ENCODE assay signal across 8 cellular contexts in genomic region chr4:145299380-145300076, GRCh38.
DNase-seq lines count a peak whose midpoint lies in the region; ATAC-seq and TF ChIP-seq lines count a peak whose summit lies in the region.

No MANE protein-coding gene starts in this region.

- H3K9me3 Mint-ChIP-seq in activated naive CD4-positive, alpha-beta T cell treated with anti-CD3 and anti-CD28 coated beads, Interleukin-2, amount 50 U/mL, for 24 hours: no peaks in the 10 kb centered on the region
- no peaks in the 10 kb centered on the region for H3K9me3 Mint-ChIP-seq in Calu3 (ENCODE audit: low read depth, unreplicated experiment)

- intact Hi-C loops in Calu3 (cut with micrococcal nuclease; ENCODE audit: unreplicated experiment): no loop called here

- no TSS peak for BruUV-seq in Calu3 (replicated peaks; lab: Mats Ljungman, UMichigan)

- no peak for TF ChIP-seq CTCF in Calu3 (IDR thresholded peaks at IDR 0.05; ENCODE audit: unreplicated experiment)

- DNase-seq in GM03348 (ENCODE audit: low spot score) (peak; percentile 71), MV-4-11 (lab: John Stamatoyannopoulos, UW) (peak; percentile 30), smooth muscle cell of the brain vasculature (ENCODE audit: low read depth, low spot score) (peak; percentile 12), NCI-H526 (lab: John Stamatoyannopoulos, UW) (no peak), Calu3 (no peak), NCI-H1930 (lab: John Stamatoyannopoulos, UW) (no peak)

- no peaks in the 10 kb centered on the region for H3K36me3 Mint-ChIP-seq in activated naive CD4-positive, alpha-beta T cell treated with anti-CD3 and anti-CD28 coated beads, Interleukin-2, amount 50 U/mL, for 24 hours
- no peaks in the 10 kb centered on the region for H3K36me3 Mint-ChIP-seq in Calu3 (ENCODE audit: insufficient read depth, unreplicated experiment)

- H3K4me3 Mint-ChIP-seq in activated naive CD4-positive, alpha-beta T cell treated with anti-CD3 and anti-CD28 coated beads, Interleukin-2, amount 50 U/mL, for 24 hours: peak overlapping the region; percentile 13
- no peak overlapping the region for H3K4me3 Mint-ChIP-seq in Calu3 (ENCODE audit: low read depth, unreplicated experiment)

- peak; percentile 93 for ATAC-seq in GM21825 (IDR thresholded peaks at IDR 0.05; ENCODE audit: unreplicated experiment)

- peaks cover 7% of the 10 kb centered on the region for H3K27me3 Mint-ChIP-seq in activated naive CD4-positive, alpha-beta T cell treated with anti-CD3 and anti-CD28 coated beads, Interleukin-2, amount 50 U/mL, for 24 hours
- no peaks in the 10 kb centered on the region for H3K27me3 Mint-ChIP-seq in Calu3 (ENCODE audit: unreplicated experiment)

- H3K27ac Mint-ChIP-seq in activated naive CD4-positive, alpha-beta T cell treated with anti-CD3 and anti-CD28 coated beads, Interleukin-2, amount 50 U/mL, for 24 hours: peak overlapping the region; percentile 46
- no peak overlapping the region for H3K27ac Mint-ChIP-seq in Calu3 (ENCODE audit: unreplicated experiment)

- CTCF ChIA-PET in Calu3 (lab: Charles Lee): no interaction called here

- H3K4me1 Mint-ChIP-seq in activated naive CD4-positive, alpha-beta T cell treated with anti-CD3 and anti-CD28 coated beads, Interleukin-2, amount 50 U/mL, for 24 hours: peaks cover 17% of the 10 kb centered on the region
- H3K4me1 Mint-ChIP-seq in Calu3 (ENCODE audit: low read depth, unreplicated experiment): no peaks in the 10 kb centered on the region

Comparison
In these comparisons a context has a peak if more than half of its experiments do, and no peak if none do; other contexts are left out.
1. DNase-seq: peak in GM03348 (single experiment), MV-4-11 (single experiment) and smooth muscle cell of the brain vasculature (single experiment); none in NCI-H526 (0 of 2), Calu3 (single experiment) and NCI-H1930 (0 of 2).